10 cellular contexts compared by ENCODE assay signal in genomic region chr2:10326707-10327594, GRCh38. TPM values are rescaled to one million over a fixed set of nuclear protein-coding genes. Genes with fewer than 3 reads are reported as not detected.
DNase-seq lines count a peak whose midpoint lies in the region; ATAC-seq and TF ChIP-seq lines count a peak whose summit lies in the region.
"Had no signal": no experiment of that assay in that cellular context is flagged by ENCODE, and none has a peak within 500 bp of the region (broad histone marks: within the 10 kb centered on the region; RNA-seq: fewer than 3 reads in every experiment).

No MANE protein-coding gene starts in this region.

- H3K27ac Mint-ChIP-seq in activated T-helper 2 cell treated with anti-CD3 and anti-CD28 coated beads, Interferon-gamma antibody, Interleukin-2, Interleukin-4, amounts not matched to agents 10 μg/mL and 5 μg/mL and 100 μg/mL, durations not matched to agents 14 hours and 24 hours and 36 hours = peak overlapping the region; percentile 3
- no peak overlapping the region for H3K27ac Mint-ChIP-seq in nephron progenitor cell

- H3K4me1 Mint-ChIP-seq in activated T-helper 2 cell treated with anti-CD3 and anti-CD28 coated beads, Interferon-gamma antibody, Interleukin-2, Interleukin-4, amounts not matched to agents 10 μg/mL and 5 μg/mL and 100 μg/mL, durations not matched to agents 14 hours and 24 hours and 36 hours (ENCODE audit: low read depth) = peaks cover 60% of the 10 kb centered on the region
- peaks cover 34% of the 10 kb centered on the region for H3K4me1 Mint-ChIP-seq in nephron progenitor cell

- H3K4me3 Mint-ChIP-seq in activated T-helper 2 cell treated with anti-CD3 and anti-CD28 coated beads, Interferon-gamma antibody, Interleukin-2, Interleukin-4, amounts not matched to agents 10 μg/mL and 5 μg/mL and 100 μg/mL, durations not matched to agents 14 hours and 24 hours and 36 hours (ENCODE audit: low read depth) = no peak overlapping the region
- no peak overlapping the region for H3K4me3 Mint-ChIP-seq in nephron progenitor cell

- DNase-seq in NCI-H146 (lab: John Stamatoyannopoulos, UW) = peak; percentile 47
- DNase-seq in NCI-H146 treated with DMSO at 0.1 percent for 48 hours (lab: John Stamatoyannopoulos, UW; ENCODE audit: unreplicated experiment) = no peak
- peak; percentile 55 for DNase-seq in NCI-H2081 treated with DMSO at 0.1 percent for 48 hours (lab: John Stamatoyannopoulos, UW)
- no peak for DNase-seq in activated T-helper 2 cell treated with anti-CD3 and anti-CD28 coated beads, Interferon-gamma antibody, Interleukin-2, Interleukin-4, amounts not matched to agents 10 μg/mL and 5 μg/mL and 100 μg/mL, durations not matched to agents 14 hours and 24 hours and 36 hours (ENCODE audit: low spot score)
- DNase-seq in myocyte (ENCODE audit: low read depth) = peak; percentile 72
- no peak for DNase-seq in testis
- no peak for DNase-seq in nephron progenitor cell
- DNase-seq: activated CD4-positive, alpha-beta T cell treated with anti-CD3 and anti-CD28 coated beads, Interleukin-2, amount 50 U/mL, for 4 hours; mesenchymal stem cell had no signal

- TF ChIP-seq CTCF in testis (IDR thresholded peaks at IDR 0.05) (no peak), nephron progenitor cell (IDR thresholded peaks at IDR 0.05) (no peak)

- intact Hi-C loops in activated T-helper 2 cell treated with anti-CD3 and anti-CD28 coated beads, Interferon-gamma antibody, Interleukin-2, Interleukin-4, amounts not matched to agents 10 μg/mL and 5 μg/mL and 100 μg/mL, durations not matched to agents 14 hours and 24 hours and 36 hours (cut with micrococcal nuclease) = no loop called here
- intact Hi-C loops in testis (cut with DNase I; ENCODE audit: low total_unique reads) = no loop called here

- no peaks in the 10 kb centered on the region for H3K27me3 Mint-ChIP-seq in activated T-helper 2 cell treated with anti-CD3 and anti-CD28 coated beads, Interferon-gamma antibody, Interleukin-2, Interleukin-4, amounts not matched to agents 10 μg/mL and 5 μg/mL and 100 μg/mL, durations not matched to agents 14 hours and 24 hours and 36 hours (ENCODE audit: low read depth)
- peaks cover 13% of the 10 kb centered on the region for H3K27me3 Mint-ChIP-seq in nephron progenitor cell (ENCODE audit: low read depth, poor library complexity)

- no peaks in the 10 kb centered on the region for H3K9me3 Mint-ChIP-seq in activated T-helper 2 cell treated with anti-CD3 and anti-CD28 coated beads, Interferon-gamma antibody, Interleukin-2, Interleukin-4, amounts not matched to agents 10 μg/mL and 5 μg/mL and 100 μg/mL, durations not matched to agents 14 hours and 24 hours and 36 hours
- H3K9me3 Mint-ChIP-seq in nephron progenitor cell = peaks cover 9% of the 10 kb centered on the region

- H3K4me1 ChIP-seq in testis = no peaks in the 10 kb centered on the region

- 61 to 70% methylated on average over 8 to 15 of the region's 15 CpGs for WGBS in testis, 2 donors

- peaks cover 19% of the 10 kb centered on the region for H3K36me3 Mint-ChIP-seq in activated T-helper 2 cell treated with anti-CD3 and anti-CD28 coated beads, Interferon-gamma antibody, Interleukin-2, Interleukin-4, amounts not matched to agents 10 μg/mL and 5 μg/mL and 100 μg/mL, durations not matched to agents 14 hours and 24 hours and 36 hours (ENCODE audit: low read depth)
- H3K36me3 Mint-ChIP-seq in nephron progenitor cell (ENCODE audit: low read depth) = peaks cover 5% of the 10 kb centered on the region

- no peak for ATAC-seq in esophagus mucosa

- no peak for TF ChIP-seq POLR2A in testis (IDR thresholded peaks at IDR 0.05)

- no peak overlapping the region for H3K27ac ChIP-seq in testis

- no peaks in the 10 kb centered on the region for H3K27me3 ChIP-seq in testis

- H3K4me3 ChIP-seq in testis = no peak overlapping the region

- H3K36me3 ChIP-seq in testis (ENCODE audit: low read depth, missing control alignments) = no peaks in the 10 kb centered on the region

- H3K9me3 ChIP-seq in testis = no peaks in the 10 kb centered on the region

RNA-seq across cellular contexts. Expression of gene HPCAL1, which starts 24.2 kb away (rescaled TPM):
- total RNA-seq in activated T-helper 2 cell treated with anti-CD3 and anti-CD28 coated beads, Interferon-gamma antibody, Interleukin-2, Interleukin-4, amounts not matched to agents 10 μg/mL and 5 μg/mL and 100 μg/mL, durations not matched to agents 14 hours and 24 hours and 36 hours = 102 and 110 TPM in 2 replicates
- total RNA-seq in myocyte (91.6 and 102 TPM in 2 replicates), esophagus mucosa (13.7 TPM), testis (100 to 1,000 TPM; 215 to 263 TPM)
- 53.4 TPM for polyA plus RNA-seq in myocyte (2012)
- 99.5 TPM for polyA plus RNA-seq in testis (ENCODE audit: insufficient read depth, low read depth, low replicate concordance)

Comparison
In these comparisons a context has a peak if more than half of its experiments do, and no peak if none do; other contexts are left out.
1. DNase-seq: peak in NCI-H146 (single experiment), NCI-H2081 treated with DMSO at 0.1 percent for 48 hours (single experiment) and myocyte (single experiment); none in NCI-H146 treated with DMSO at 0.1 percent for 48 hours (single experiment), activated T-helper 2 cell treated with anti-CD3 and anti-CD28 coated beads, Interferon-gamma antibody, Interleukin-2, Interleukin-4, amounts not matched to agents 10 μg/mL and 5 μg/mL and 100 μg/mL, durations not matched to agents 14 hours and 24 hours and 36 hours (single experiment), testis (single experiment) and nephron progenitor cell (single experiment).